16 cellular contexts compared by ENCODE assay signal in genomic region chr7:90945104-90945752, GRCh38.
DNase-seq lines count a peak whose midpoint lies in the region; ATAC-seq and TF ChIP-seq lines count a peak whose summit lies in the region.
"Had no signal": no experiment of that assay in that cellular context is flagged by ENCODE, and none has a peak within 500 bp of the region (broad histone marks: within the 10 kb centered on the region; RNA-seq: fewer than 3 reads in every experiment).

No MANE protein-coding gene starts in this region.

- peak; percentile 40 for DNase-seq in AG09319 (ENCODE audit: extremely low read depth, low read depth)
- peak; percentile 36 for DNase-seq in NCI-H226
- peak; percentile 84 for DNase-seq in fibroblast of mammary gland (ENCODE audit: low read depth)
- DNase-seq in naive B cell, result no peak
- no peak for DNase-seq in NCI-H1694 (lab: John Stamatoyannopoulos, UW)
- DNase-seq in T-helper 2 cell, result no peak
- no peak for DNase-seq in DMS79 treated with DMSO at 0.1 percent for 48 hours (lab: John Stamatoyannopoulos, UW)
- DNase-seq: effector memory CD8-positive, alpha-beta T cell; lower lobe of right lung; NCI-H146; NCI-H526 treated with DMSO at 0.1 percent for 48 hours; stimulated activated CD4-positive, alpha-beta T cell treated with anti-CD3 and anti-CD28 coated beads, Interleukin-12 subunit alpha, Interleukin-12 subunit beta, amount 100 ng/mL, for 4 hours; testis had no signal

- H3K4me1 Mint-ChIP-seq in naive B cell, result peaks cover 18 to 30% (median 19%) of the 10 kb centered on the region in 3 donors

- H3K9me3 Mint-ChIP-seq in naive B cell, result no peaks in the 10 kb centered on the region
- H3K9me3 Mint-ChIP-seq: activated T-helper 1 cell treated with anti-CD3 and anti-CD28 coated beads, Interleukin-12 subunit alpha, Interleukin-12 subunit beta, Interleukin-2, Interleukin-4 antibody, amounts not matched to agents 30 ng/mL and 10 ng/mL and 1 ng/mL, durations not matched to agents 14 hours and 24 hours and 36 hours had no signal

- ATAC-seq in naive B cell (ENCODE audit: low read depth in 2 of 2), result no peak
- no peak for ATAC-seq in GM19351 (IDR thresholded peaks at IDR 0.05; ENCODE audit: unreplicated experiment)
- ATAC-seq: effector memory CD8-positive, alpha-beta T cell had no signal

- H3K27ac Mint-ChIP-seq in naive B cell, result peak overlapping the region in 4 of 6 donors; percentile 13 to 86 (median 36)
- H3K27ac Mint-ChIP-seq: activated T-helper 1 cell treated with anti-CD3 and anti-CD28 coated beads, Interleukin-12 subunit alpha, Interleukin-12 subunit beta, Interleukin-2, Interleukin-4 antibody, amounts not matched to agents 30 ng/mL and 10 ng/mL and 1 ng/mL, durations not matched to agents 14 hours and 24 hours and 36 hours; effector memory CD8-positive, alpha-beta T cell had no signal

- TF ChIP-seq CTCF in AG09319 (IDR thresholded peaks at IDR 0.05; ENCODE audit: low read depth, low read length) (no peak), fibroblast of mammary gland (conservative IDR thresholded peaks at IDR 0.05; ENCODE audit: control insufficient read depth, insufficient read depth, low read depth, low read length) (no peak)

- H3K27me3 Mint-ChIP-seq in naive B cell, result no peaks in the 10 kb centered on the region
- H3K27me3 Mint-ChIP-seq: effector memory CD8-positive, alpha-beta T cell had no signal

- H3K4me3 Mint-ChIP-seq in naive B cell, result no peak overlapping the region
- H3K4me3 Mint-ChIP-seq: activated T-helper 1 cell treated with anti-CD3 and anti-CD28 coated beads, Interleukin-12 subunit alpha, Interleukin-12 subunit beta, Interleukin-2, Interleukin-4 antibody, amounts not matched to agents 30 ng/mL and 10 ng/mL and 1 ng/mL, durations not matched to agents 14 hours and 24 hours and 36 hours; effector memory CD8-positive, alpha-beta T cell had no signal

- peaks cover 0 to 11% of the 10 kb centered on the region in 2 donors for H3K36me3 Mint-ChIP-seq in naive B cell

- H3K4me3 ChIP-seq in fibroblast of mammary gland (ENCODE audit: control insufficient read depth, low read depth, low read length), result no peak overlapping the region
- H3K4me3 ChIP-seq: hepatocyte, lower lobe of right lung, testis had no signal

Comparison
In these comparisons a context has a peak if more than half of its experiments do, and no peak if none do; other contexts are left out.
1. DNase-seq: peak in AG09319 (single experiment), NCI-H226 (single experiment) and fibroblast of mammary gland (single experiment); none in naive B cell (single experiment), NCI-H1694 (single experiment), T-helper 2 cell (0 of 5) and DMS79 treated with DMSO at 0.1 percent for 48 hours (single experiment).